ENCODE assay signal across 19 cellular contexts in the genomic region with DNA sequence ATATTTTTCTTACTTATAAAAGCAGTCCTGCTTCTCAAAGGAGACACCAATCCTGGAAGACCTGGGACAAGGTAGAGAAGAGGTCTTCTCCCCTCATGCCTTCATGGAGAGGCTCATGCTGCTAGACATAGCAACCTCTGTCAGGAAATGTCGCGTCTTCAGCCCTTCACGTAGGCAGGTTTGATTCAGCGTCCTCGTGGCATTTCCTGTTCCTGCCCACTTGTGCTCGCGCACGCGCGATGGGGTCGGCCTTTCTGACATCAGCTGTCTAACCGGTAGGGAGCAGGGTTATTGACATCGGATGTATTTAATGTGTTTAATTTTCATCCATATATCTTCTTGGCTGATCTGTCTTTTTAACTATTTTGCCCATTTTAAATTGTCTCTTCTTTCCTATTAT.
A peak's percentile ranks its signal among the peaks of the same experiment; 100 is the strongest.
DNase-seq lines count a peak whose midpoint lies in the region; ATAC-seq, FAIRE-seq and TF ChIP-seq lines count a peak whose summit lies in the region.
"Had no signal": no experiment of that assay in that cellular context is flagged by ENCODE, and none has a peak within 500 bp of the region (broad histone marks: within the 10 kb centered on the region; RNA-seq: fewer than 3 reads in every experiment).

No MANE protein-coding gene starts in this region.

- no peaks in the 10 kb centered on the region for H3K27me3 ChIP-seq in testis
- H3K27me3 ChIP-seq: BLaER1 had no signal

- H3K36me3 ChIP-seq in testis (ENCODE audit: low read depth, missing control alignments) = no peaks in the 10 kb centered on the region
- H3K36me3 ChIP-seq: BLaER1 had no signal

- intact Hi-C loops in testis (cut with DNase I; ENCODE audit: low total_unique reads) = no loop called here

- TF ChIP-seq POLR2A in testis (IDR thresholded peaks at IDR 0.05) = no peak

- WGBS in testis, 2 donors = 48 to 77% methylated on average over 13 of the region's 13 CpGs

- H3K4me1 ChIP-seq in testis = no peaks in the 10 kb centered on the region

- H3K27ac Mint-ChIP-seq in stimulated activated naive CD8-positive, alpha-beta T cell treated with anti-CD3 and anti-CD28 coated beads, Interleukin-15, amount 100 ng/mL, for 72 hours = no peak overlapping the region
- H3K27ac Mint-ChIP-seq in nephron = peak overlapping the region; percentile 86 to 99 (median 98)
- H3K27ac Mint-ChIP-seq: CD14-positive monocyte; CD4-positive, alpha-beta memory T cell; HFFc6 had no signal

- H3K9me3 ChIP-seq in testis = no peaks in the 10 kb centered on the region
- H3K9me3 ChIP-seq: BLaER1 had no signal

- H3K4me1 Mint-ChIP-seq in stimulated activated naive CD8-positive, alpha-beta T cell treated with anti-CD3 and anti-CD28 coated beads, Interleukin-15, amount 100 ng/mL, for 72 hours = peaks cover 6% of the 10 kb centered on the region
- peaks cover 39% of the 10 kb centered on the region for H3K4me1 Mint-ChIP-seq in nephron
- H3K4me1 Mint-ChIP-seq: CD14-positive monocyte; CD4-positive, alpha-beta memory T cell had no signal

- no peak overlapping the region for H3K4me3 ChIP-seq in testis
- H3K4me3 ChIP-seq: BLaER1, GM12878, GM23248 had no signal

- H3K36me3 Mint-ChIP-seq in nephron (ENCODE audit: low read depth) = no peaks in the 10 kb centered on the region
- H3K36me3 Mint-ChIP-seq: CD14-positive monocyte; CD4-positive, alpha-beta memory T cell had no signal

- no peak overlapping the region for H3K27ac ChIP-seq in testis
- H3K27ac ChIP-seq: 22Rv1, BLaER1, GM23248 had no signal

- H3K9me3 Mint-ChIP-seq in stimulated activated naive CD8-positive, alpha-beta T cell treated with anti-CD3 and anti-CD28 coated beads, Interleukin-15, amount 100 ng/mL, for 72 hours = no peaks in the 10 kb centered on the region
- peaks cover 2% of the 10 kb centered on the region for H3K9me3 Mint-ChIP-seq in nephron
- H3K9me3 Mint-ChIP-seq: CD14-positive monocyte, HFFc6 had no signal

- no peak for FAIRE-seq in GM19239 (lab: Jason Lieb, UNC)
- FAIRE-seq: GM12878, H54, HTR-8/SVneo had no signal

- no peak for TF ChIP-seq CTCF in nephron (IDR thresholded peaks at IDR 0.05; ENCODE audit: unreplicated experiment in 3 of 3)
- TF ChIP-seq CTCF in testis (IDR thresholded peaks at IDR 0.05) = no peak

- peaks cover 35% of the 10 kb centered on the region for H3K27me3 Mint-ChIP-seq in stimulated activated naive CD8-positive, alpha-beta T cell treated with anti-CD3 and anti-CD28 coated beads, Interleukin-15, amount 100 ng/mL, for 72 hours
- no peaks in the 10 kb centered on the region for H3K27me3 Mint-ChIP-seq in nephron (ENCODE audit: low read depth)

- H3K4me3 Mint-ChIP-seq in stimulated activated naive CD8-positive, alpha-beta T cell treated with anti-CD3 and anti-CD28 coated beads, Interleukin-15, amount 100 ng/mL, for 72 hours = no peak overlapping the region
- H3K4me3 Mint-ChIP-seq in nephron = peak overlapping the region in 1 of 3 experiments; percentile 51
- H3K4me3 Mint-ChIP-seq: CD14-positive monocyte; CD4-positive, alpha-beta memory T cell; HFFc6 had no signal

- peak; percentile 9 for DNase-seq in stimulated activated naive CD8-positive, alpha-beta T cell treated with anti-CD3 and anti-CD28 coated beads, Interleukin-15, Interleukin-2, amounts not matched to agents 100 U/mL and 50 U/mL, for 24 hours
- DNase-seq in stimulated activated naive CD8-positive, alpha-beta T cell treated with anti-CD3 and anti-CD28 coated beads, Interleukin-15, amount 100 ng/mL, for 72 hours = no peak
- DNase-seq in testis = peak; percentile 41
- no peak for DNase-seq in GM19239 (ENCODE audit: insufficient read length, low spot score)
- no peak for DNase-seq in epidermal melanocyte (ENCODE audit: insufficient read length, low spot score)
- DNase-seq: CD4-positive, alpha-beta memory T cell; DMS79 treated with DMSO at 0.1 percent for 48 hours; GM23248; HFFc6; IMR-90 had no signal

- no peak for ATAC-seq in stimulated activated naive CD8-positive, alpha-beta T cell treated with anti-CD3 and anti-CD28 coated beads, Interleukin-15, Interleukin-2, amounts not matched to agents 100 U/mL and 50 U/mL, for 24 hours
- no peak for ATAC-seq in stimulated activated naive CD8-positive, alpha-beta T cell treated with anti-CD3 and anti-CD28 coated beads, Interleukin-15, amount 100 ng/mL, for 72 hours
- ATAC-seq in GM18907 (IDR thresholded peaks at IDR 0.05; ENCODE audit: unreplicated experiment) = no peak
- ATAC-seq: GM12878, HCT116 had no signal

Comparison
In these comparisons a context has a peak if more than half of its experiments do, and no peak if none do; other contexts are left out.
1. DNase-seq: peak in stimulated activated naive CD8-positive, alpha-beta T cell treated with anti-CD3 and anti-CD28 coated beads, Interleukin-15, Interleukin-2, amounts not matched to agents 100 U/mL and 50 U/mL, for 24 hours (single experiment) and testis (single experiment); none in stimulated activated naive CD8-positive, alpha-beta T cell treated with anti-CD3 and anti-CD28 coated beads, Interleukin-15, amount 100 ng/mL, for 72 hours (0 of 2), GM19239 (single experiment) and epidermal melanocyte (single experiment).
2. H3K27ac Mint-ChIP-seq: peak in nephron (3 of 3); none in stimulated activated naive CD8-positive, alpha-beta T cell treated with anti-CD3 and anti-CD28 coated beads, Interleukin-15, amount 100 ng/mL, for 72 hours (0 of 2).